8 cellular contexts compared by ENCODE assay signal in the genomic region with DNA sequence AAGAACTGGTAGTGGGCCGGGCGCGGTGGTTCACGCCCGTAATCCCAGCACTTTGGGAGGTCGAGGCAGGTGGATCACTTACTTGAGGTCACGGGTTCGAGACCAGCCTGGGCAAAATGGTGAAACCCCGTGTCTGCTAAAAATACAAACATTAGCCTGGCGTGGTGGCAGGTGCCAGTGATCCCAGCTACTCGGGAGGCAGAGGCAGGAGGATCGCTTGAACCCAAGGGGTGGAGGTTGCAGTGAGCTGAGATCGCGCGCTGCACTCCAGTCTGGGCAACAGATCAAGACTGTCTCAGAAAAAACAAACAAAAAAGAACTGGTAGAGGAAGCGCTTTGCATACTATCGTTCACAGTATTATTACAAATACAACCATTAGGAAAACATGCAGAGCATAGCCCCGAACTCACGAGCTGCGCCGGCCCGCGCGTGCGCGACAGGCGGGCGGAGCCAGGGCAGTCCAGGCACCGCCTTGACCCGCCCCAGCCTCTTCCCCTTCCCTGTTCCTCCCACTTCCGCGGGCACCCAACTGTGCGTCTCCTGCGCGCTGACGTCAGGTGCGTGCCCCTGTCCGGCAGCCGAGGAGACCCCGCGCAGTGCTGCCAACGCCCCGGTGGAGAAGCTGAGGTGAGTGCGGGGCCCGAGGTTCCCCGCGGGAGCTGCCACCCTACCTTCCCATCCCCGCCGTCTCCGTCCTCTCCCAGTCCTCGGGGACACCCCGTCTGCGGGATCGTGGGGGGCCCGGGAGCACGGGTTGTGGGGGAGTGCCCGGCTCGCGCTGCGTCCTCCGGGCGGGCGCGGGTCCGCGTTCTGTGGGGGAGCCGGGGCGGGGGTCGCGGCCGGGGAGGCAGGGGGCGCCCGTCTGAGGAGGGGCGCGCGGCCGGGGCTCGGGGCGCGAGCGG. TPM values are rescaled to one million over a fixed set of nuclear protein-coding genes. Genes with fewer than 3 reads are reported as not detected.
DNase-seq lines count a peak whose midpoint lies in the region; ATAC-seq, FAIRE-seq and TF ChIP-seq lines count a peak whose summit lies in the region.

A gene (plus strand): TSS at position 595 of the 903 bp plus-strand sequence. CDS start 25,770 bp downstream, outside the sequence.

- H3K27me3 ChIP-seq in WERI-Rb-1 (ENCODE audit: insufficient read depth, low read depth, severe bottlenecking): no peaks in the 10 kb centered on the region
- no peaks in the 10 kb centered on the region for H3K27me3 ChIP-seq in breast epithelium
- H3K27me3 ChIP-seq in small intestine (ENCODE audit: control insufficient read depth in 2 of 2, insufficient read depth in 2 of 2, low read length in 2 of 2): no peaks in the 10 kb centered on the region

- peak; percentile 72 for ATAC-seq in GM18873 (IDR thresholded peaks at IDR 0.05; ENCODE audit: low FRiP score, unreplicated experiment)
- peak; percentile 74 for ATAC-seq in HG03135 (IDR thresholded peaks at IDR 0.05; ENCODE audit: unreplicated experiment)

- no peak for FAIRE-seq in small intestine (lab: Jason Lieb, UNC)

- in situ Hi-C loops in ACHN (cut with HindIII; ENCODE audit: low pct_ligation_motif_present, low pct_unique_long_range_greater_than_20kb, low sequenced_read_pairs): no loop called here

- DNase-seq in ACHN: peak; percentile 93
- peak; percentile 98 for DNase-seq in NCI-H2227 (lab: John Stamatoyannopoulos, UW; ENCODE audit: unreplicated experiment)
- DNase-seq in WERI-Rb-1: peak; percentile 97
- peak; percentile 97 to 98 for DNase-seq in breast epithelium (ENCODE audit: low spot score in 2 of 2)
- DNase-seq in iPS-NIHi11 (ENCODE audit: low spot score): peak; percentile 95
- DNase-seq in small intestine: peak; percentile 98

- WGBS in small intestine, 3 donors: 15 to 26% (median 25%) methylated on average over 35 to 81 of the region's 81 CpGs

- H3K4me3 ChIP-seq in WERI-Rb-1 (ENCODE audit: low read depth, low read length) (peak within 1 kb of the TSS; percentile 69), breast epithelium (peak within 1 kb of the TSS; percentile 95 to 98 (median 96)), small intestine (ENCODE audit: low read depth in 1 of 2, low read length in 2 of 2) (peak within 1 kb of the TSS; percentile 95 to 99)

- intact Hi-C loops in breast epithelium (cut with DNase I; ENCODE audit: low total_unique reads): no loop called here

- peaks cover 0 to 8% of the 10 kb centered on the region in 2 donors for H3K4me1 ChIP-seq in breast epithelium
- peaks cover 4 to 5% of the 10 kb centered on the region in 2 donors for H3K4me1 ChIP-seq in small intestine (ENCODE audit: control insufficient read depth in 2 of 2, insufficient read depth in 1 of 2, low read depth in 1 of 2, low read length in 1 of 2)

- no peak for TF ChIP-seq CTCF in WERI-Rb-1 (IDR thresholded peaks at IDR 0.05; ENCODE audit: low read depth, low read length)
- no peak for TF ChIP-seq CTCF in breast epithelium (IDR thresholded peaks at IDR 0.05)

- H3K27ac ChIP-seq in WERI-Rb-1 (peak within 1 kb of the TSS; percentile 99), breast epithelium (peak within 1 kb of the TSS; percentile 100), small intestine (ENCODE audit: low read depth in 1 of 2, low read length in 1 of 2) (peak within 1 kb of the TSS; percentile 97 to 100)

- peaks cover 19% of the 10 kb centered on the region for H3K36me3 ChIP-seq in WERI-Rb-1
- no peaks in the 10 kb centered on the region for H3K36me3 ChIP-seq in breast epithelium
- peaks cover 0 to 4% of the 10 kb centered on the region in 2 donors for H3K36me3 ChIP-seq in small intestine (ENCODE audit: control insufficient read depth in 2 of 2, insufficient read depth in 2 of 2, low read length in 2 of 2)

- H3K9me3 ChIP-seq in WERI-Rb-1 (ENCODE audit: severe bottlenecking) (no peaks in the 10 kb centered on the region), breast epithelium (no peaks in the 10 kb centered on the region), small intestine (ENCODE audit: control insufficient read depth, low read depth) (no peaks in the 10 kb centered on the region)

- TF ChIP-seq POLR2A in breast epithelium (IDR thresholded peaks at IDR 0.05): peak; percentile 97

RNA-seq across cellular contexts. Expression of the gene that starts here (rescaled TPM):
- total RNA-seq in breast epithelium: 100 to 1,000 TPM; 192 to 255 (median 213) TPM
- polyA plus RNA-seq in small intestine: 100 to 1,000 TPM; 175 to 246 (median 225) TPM

Comparison
In these comparisons a context has a peak if more than half of its experiments do, and no peak if none do; other contexts are left out.
1. Peak in every context shown above with its lines: DNase-seq, ATAC-seq, H3K4me3 ChIP-seq and H3K27ac ChIP-seq.